26 cellular contexts compared by ENCODE assay signal in the genomic region with DNA sequence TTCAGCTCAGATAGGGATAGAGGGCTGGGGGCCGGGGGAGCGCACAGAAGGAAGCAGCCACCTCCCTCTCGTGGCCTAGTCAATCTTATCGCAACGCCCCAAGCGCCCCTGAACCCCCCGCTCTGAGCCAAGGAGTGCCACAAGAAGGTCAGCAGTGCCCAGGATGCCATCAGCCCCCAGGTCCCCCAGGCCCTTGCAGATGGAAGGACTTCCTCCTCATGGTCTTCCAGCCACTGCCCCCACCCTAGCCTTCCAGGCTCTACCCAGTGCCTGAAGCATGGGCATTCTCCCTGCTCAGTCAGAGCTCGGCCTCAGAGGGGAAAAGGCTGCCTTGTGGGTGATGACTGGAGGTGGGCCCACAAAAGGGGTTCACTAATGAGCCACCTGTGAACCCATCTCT.
DNase-seq lines count a peak whose midpoint lies in the region; ATAC-seq and TF ChIP-seq lines count a peak whose summit lies in the region.
"Had no signal": no experiment of that assay in that cellular context is flagged by ENCODE, and none has a peak within 500 bp of the region (broad histone marks: within the 10 kb centered on the region; RNA-seq: fewer than 3 reads in every experiment).

No MANE protein-coding gene starts in this region.

- H3K4me3 Mint-ChIP-seq in activated CD4-positive, alpha-beta memory T cell treated with anti-CD3 and anti-CD28 coated beads for 36 hours = no peak overlapping the region
- peak overlapping the region; percentile 64 for H3K4me3 Mint-ChIP-seq in central memory CD8-positive, alpha-beta T cell

- CTCF ChIA-PET in activated CD4-positive, alpha-beta memory T cell treated with anti-CD3 and anti-CD28 coated beads for 36 hours (lab: Charles Lee) = interaction anchor here (1.1 to 2.7 kb wide), 5 partner anchors 10 to 73 kb away, joined by 4 to 11 read pairs (median 6); no protein-coding TSS in a partner anchor

- H3K27ac Mint-ChIP-seq in activated CD4-positive, alpha-beta memory T cell treated with anti-CD3 and anti-CD28 coated beads for 36 hours = peak overlapping the region; percentile 91
- H3K27ac Mint-ChIP-seq in central memory CD8-positive, alpha-beta T cell (ENCODE audit: low read depth) = peak overlapping the region; percentile 94

- no peak overlapping the region for H3K4me3 ChIP-seq in left ventricle myocardium inferior
- H3K4me3 ChIP-seq in thymus (ENCODE audit: low read length) = no peak overlapping the region
- H3K4me3 ChIP-seq in mesendoderm (ENCODE audit: low read length) = no peak overlapping the region
- H3K4me3 ChIP-seq: gastroesophageal sphincter, PC-9, psoas muscle, thyroid gland had no signal

- no peaks in the 10 kb centered on the region for H3K9me3 Mint-ChIP-seq in activated CD4-positive, alpha-beta memory T cell treated with anti-CD3 and anti-CD28 coated beads for 36 hours
- H3K9me3 Mint-ChIP-seq in central memory CD8-positive, alpha-beta T cell = no peaks in the 10 kb centered on the region
- H3K9me3 Mint-ChIP-seq: immature natural killer cell had no signal

- no peak overlapping the region for H2AK5ac ChIP-seq in mesendoderm (ENCODE audit: low read length)

- H4K5ac ChIP-seq in mesendoderm (ENCODE audit: low read length) = no peak overlapping the region

- H3K79me2 ChIP-seq in mesendoderm (ENCODE audit: control insufficient read depth, insufficient read depth, low read length) = peaks cover 18% of the 10 kb centered on the region

- no peak overlapping the region for H3K56ac ChIP-seq in mesendoderm (ENCODE audit: low read length)

- peaks cover 34% of the 10 kb centered on the region for H3K36me3 Mint-ChIP-seq in activated CD4-positive, alpha-beta memory T cell treated with anti-CD3 and anti-CD28 coated beads for 36 hours
- peaks cover 50% of the 10 kb centered on the region for H3K36me3 Mint-ChIP-seq in central memory CD8-positive, alpha-beta T cell (ENCODE audit: insufficient read depth)

- DNase-seq in Right ventricle myocardium inferior (ENCODE audit: missing footprints) = peak; percentile 45
- no peak for DNase-seq in left ventricle myocardium inferior
- DNase-seq in activated CD4-positive, alpha-beta memory T cell treated with anti-CD3 and anti-CD28 coated beads for 36 hours = no peak
- no peak for DNase-seq in central memory CD8-positive, alpha-beta T cell (ENCODE audit: low spot score in 2 of 2)
- no peak for DNase-seq in activated CD4-positive, CD25-positive, alpha-beta regulatory T cell treated with anti-CD3 and anti-CD28 coated beads, Interleukin-2, amount 50 U/mL, for 72 hours
- DNase-seq in mesendoderm = no peak
- no peak for DNase-seq in epidermal melanocyte (ENCODE audit: insufficient read length, low spot score)
- DNase-seq: activated CD4-positive, alpha-beta T cell treated with anti-CD3 and anti-CD28 coated beads for 1 hour; activated CD8-positive, alpha-beta memory T cell treated with anti-CD3 and anti-CD28 coated beads, Interleukin-2, amount 50 U/mL, for 4 hours; dermis blood vessel endothelial cell; DMS153; hippocampal formation; immature natural killer cell; left colon; NCI-H1092 treated with DMSO at 0.1 percent for 48 hours; NCI-H187 treated with DMSO at 0.1 percent for 48 hours; NCI-H524 treated with DMSO at 0.1 percent for 48 hours; PC-9; psoas muscle; SHP77; stimulated activated CD4-positive, alpha-beta T cell treated with anti-CD3 and anti-CD28 coated beads, Interleukin-15, amount 100 ng/mL, for 24 hours; stimulated activated naive CD4-positive, alpha-beta T cell treated with Interleukin-2 at 50 U/mL for 16 hours; SW 1271; thyroid gland had no signal

- no peak overlapping the region for H3K4ac ChIP-seq in mesendoderm (ENCODE audit: low read depth, low read length)

- peaks cover 100% of the 10 kb centered on the region for H3K4me1 Mint-ChIP-seq in activated CD4-positive, alpha-beta memory T cell treated with anti-CD3 and anti-CD28 coated beads for 36 hours (ENCODE audit: low read depth)
- H3K4me1 Mint-ChIP-seq in central memory CD8-positive, alpha-beta T cell = peaks cover 98% of the 10 kb centered on the region

- no peak overlapping the region for H3K27ac ChIP-seq in left ventricle myocardium inferior (replicated peaks)
- H3K27ac ChIP-seq in thymus (ENCODE audit: low read depth) = peak overlapping the region; percentile 13
- H3K27ac ChIP-seq in mesendoderm (ENCODE audit: low read depth, low read length) = no peak overlapping the region
- H3K27ac ChIP-seq: gastroesophageal sphincter, PC-9, psoas muscle, thyroid gland had no signal

- H2BK5ac ChIP-seq in mesendoderm (ENCODE audit: low read length) = no peak overlapping the region

- H3K23ac ChIP-seq in mesendoderm (ENCODE audit: low read length) = no peak overlapping the region

- H3K79me1 ChIP-seq in mesendoderm (ENCODE audit: low read length) = peaks cover 33% of the 10 kb centered on the region

- no peak for ATAC-seq in Right ventricle myocardium inferior
- no peak for ATAC-seq in central memory CD8-positive, alpha-beta T cell (replicated peaks; ENCODE audit: extremely low read depth, poor library complexity, severe bottlenecking)
- ATAC-seq: gastroesophageal sphincter, left colon, psoas muscle had no signal

- H3K36me3 ChIP-seq in left ventricle myocardium inferior (no peaks in the 10 kb centered on the region), thymus (ENCODE audit: control insufficient read depth, insufficient read depth) (peaks cover 92% of the 10 kb centered on the region), mesendoderm (ENCODE audit: control insufficient read depth, insufficient read depth, low read length) (no peaks in the 10 kb centered on the region)
- H3K36me3 ChIP-seq: gastroesophageal sphincter, thyroid gland had no signal

- intact Hi-C loops in Right ventricle myocardium inferior (cut with DNase I) = no loop called here
- intact Hi-C loops in left ventricle myocardium inferior (cut with micrococcal nuclease) = no loop called here
- intact Hi-C loops in activated CD4-positive, alpha-beta memory T cell treated with anti-CD3 and anti-CD28 coated beads for 36 hours (cut with micrococcal nuclease) = no loop called here

- H3K9me3 ChIP-seq in left ventricle myocardium inferior (replicated peaks) (no peaks in the 10 kb centered on the region), thymus (ENCODE audit: control insufficient read depth) (peaks cover 1% of the 10 kb centered on the region)
- H3K9me3 ChIP-seq: gastroesophageal sphincter, psoas muscle, thyroid gland had no signal

- H3K4me2 ChIP-seq in mesendoderm (ENCODE audit: low read length) = no peak overlapping the region
- H3K4me2 ChIP-seq: PC-9 had no signal

- no peaks in the 10 kb centered on the region for H3K27me3 Mint-ChIP-seq in activated CD4-positive, alpha-beta memory T cell treated with anti-CD3 and anti-CD28 coated beads for 36 hours
- no peaks in the 10 kb centered on the region for H3K27me3 Mint-ChIP-seq in central memory CD8-positive, alpha-beta T cell

- H3K27me3 ChIP-seq in left ventricle myocardium inferior (ENCODE audit: low read depth) (peaks cover 35% of the 10 kb centered on the region), thymus (ENCODE audit: control insufficient read depth, insufficient read depth) (no peaks in the 10 kb centered on the region), mesendoderm (ENCODE audit: insufficient read depth, low read length, poor library complexity) (no peaks in the 10 kb centered on the region)
- H3K27me3 ChIP-seq: gastroesophageal sphincter, thyroid gland had no signal

- no peak for TF ChIP-seq CTCF in left ventricle myocardium inferior (IDR thresholded peaks at IDR 0.05; ENCODE audit: borderline replicate concordance)

- no peak overlapping the region for H4K8ac ChIP-seq in mesendoderm (ENCODE audit: low read depth, low read length)

- H3K18ac ChIP-seq in mesendoderm (ENCODE audit: low read length) = no peak overlapping the region

- H3K4me1 ChIP-seq in left ventricle myocardium inferior (peaks cover 6% of the 10 kb centered on the region), thymus (ENCODE audit: control insufficient read depth, insufficient read depth, low read length) (peaks cover 5% of the 10 kb centered on the region), mesendoderm (ENCODE audit: control insufficient read depth, low read depth, low read length) (no peaks in the 10 kb centered on the region)
- H3K4me1 ChIP-seq: gastroesophageal sphincter, thyroid gland had no signal

- POLR2A ChIA-PET in activated CD4-positive, alpha-beta memory T cell treated with anti-CD3 and anti-CD28 coated beads for 36 hours (lab: Charles Lee) = interaction anchor here (0.6 to 1.5 kb wide), 6 partner anchors 10 to 58 kb away, joined by 3 to 5 read pairs (median 3); no protein-coding TSS in a partner anchor

- H2BK15ac ChIP-seq in mesendoderm (replicated peaks; ENCODE audit: low read depth) = no peak overlapping the region

- H2BK120ac ChIP-seq in mesendoderm (ENCODE audit: low read depth, low read length) = no peak overlapping the region

- 85% methylated on average over 8 of the region's 8 CpGs for WGBS in thymus
- WGBS in mesendoderm (ENCODE audit: extremely low coverage, insufficient coverage, low lambda C conversion rate) = no CpG with 5 or more reads among the region's 8 CpGs

- no peak overlapping the region for H3K9ac ChIP-seq in mesendoderm (ENCODE audit: low read length)
